Comparison of ENCODE assay signal across 8 cellular contexts in the genomic region with DNA sequence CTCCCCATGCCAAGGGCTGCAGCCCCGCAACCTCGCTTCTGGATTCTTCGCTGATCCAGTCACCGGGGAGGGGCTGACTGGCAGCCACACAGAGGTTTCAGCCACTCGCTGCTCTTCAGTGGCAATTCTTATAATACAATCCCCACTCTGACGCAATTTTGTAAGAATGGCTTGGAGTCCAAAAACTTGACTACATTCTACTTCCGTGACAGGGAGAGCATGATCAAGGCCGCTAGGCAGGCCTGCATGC. TPM values are rescaled to one million over a fixed set of nuclear protein-coding genes. Genes with fewer than 3 reads are reported as not detected.
A peak's percentile ranks its signal among the peaks of the same experiment; 100 is the strongest.
DNase-seq lines count a peak whose midpoint lies in the region; ATAC-seq and TF ChIP-seq lines count a peak whose summit lies in the region.

No MANE protein-coding gene starts in this region.

- TF ChIP-seq CTCF in MM.1S (IDR thresholded peaks at IDR 0.05; ENCODE audit: low read length) (no peak), natural killer cell (IDR thresholded peaks at IDR 0.05) (no peak)

- peak overlapping the region; percentile 68; the same call in 1 of the 2 replicates for H3K4me3 ChIP-seq in MM.1S (ENCODE audit: low read length)

- intact Hi-C loops in natural killer cell (cut with micrococcal nuclease) = loop anchor here (1.0 to 2.0 kb wide), 2 partner anchors 15 to 224 kb away; a partner anchor contains a TSS

- no peaks in the 10 kb centered on the region for H3K9me3 ChIP-seq in MM.1S (replicated peaks; ENCODE audit: insufficient read depth, low read length)

- H2AFZ ChIP-seq in MM.1S (ENCODE audit: low read length) = peak overlapping the region; percentile 93

- no peak overlapping the region; the same call in 1 of the 2 replicates for H3K9ac ChIP-seq in MM.1S (ENCODE audit: low read length)

- no peaks in the 10 kb centered on the region for H3K36me3 ChIP-seq in MM.1S (replicated peaks; ENCODE audit: insufficient read depth, low read length)

- no peaks in the 10 kb centered on the region for H3K9me2 ChIP-seq in MM.1S (replicated peaks; ENCODE audit: insufficient read depth, low read length)

- no peaks in the 10 kb centered on the region for H3K9me3 Mint-ChIP-seq in effector memory CD8-positive, alpha-beta T cell
- no peaks in the 10 kb centered on the region for H3K9me3 Mint-ChIP-seq in natural killer cell

- peaks cover 5% of the 10 kb centered on the region; the same call in 1 of the 2 replicates for H3K4me1 ChIP-seq in MM.1S (ENCODE audit: low read length)

- no peaks in the 10 kb centered on the region for H4K20me1 ChIP-seq in MM.1S (ENCODE audit: insufficient read depth, low read length)

- no peaks in the 10 kb centered on the region for H3F3A ChIP-seq in MM.1S (ENCODE audit: insufficient read depth, low read length)

- no peaks in the 10 kb centered on the region for H3K27me3 Mint-ChIP-seq in effector memory CD8-positive, alpha-beta T cell
- no peaks in the 10 kb centered on the region for H3K27me3 Mint-ChIP-seq in natural killer cell (ENCODE audit: low read depth in 2 of 2)

- DNase-seq in AG08396 (ENCODE audit: low spot score) (peak; percentile 91), MM.1S (no peak), natural killer cell (no peak), HUDEP-2 (lab: John Stamatoyannopoulos, UW; ENCODE audit: unreplicated experiment in 76 of 76) (no peak), iPS-NIHi7 (ENCODE audit: extremely low spot score) (no peak), mesenteric fat pad (ENCODE audit: low spot score) (no peak)
- DNase-seq in effector memory CD8-positive, alpha-beta T cell = no peak

- H3K4me1 Mint-ChIP-seq in effector memory CD8-positive, alpha-beta T cell (ENCODE audit: low read depth in 2 of 2) = peaks cover 17 to 31% of the 10 kb centered on the region in 2 donors
- peaks cover 22 to 39% of the 10 kb centered on the region in 2 donors for H3K4me1 Mint-ChIP-seq in natural killer cell

- H3K27me3 ChIP-seq in MM.1S (replicated peaks; ENCODE audit: insufficient read depth, low read length) = no peaks in the 10 kb centered on the region

- H3K4me3 Mint-ChIP-seq in effector memory CD8-positive, alpha-beta T cell = peak overlapping the region; percentile 84 to 87
- H3K4me3 Mint-ChIP-seq in natural killer cell = peak overlapping the region; percentile 92

- no peak for ATAC-seq in effector memory CD8-positive, alpha-beta T cell (replicated peaks)
- ATAC-seq in natural killer cell (no peak), HG02642 (IDR thresholded peaks at IDR 0.05; ENCODE audit: poor library complexity, unreplicated experiment) (no peak)

- H3K79me2 ChIP-seq in MM.1S (ENCODE audit: low read length) = no peaks in the 10 kb centered on the region

- no peak overlapping the region for H3K27ac ChIP-seq in MM.1S (ENCODE audit: low read length)

- H3K27ac Mint-ChIP-seq in effector memory CD8-positive, alpha-beta T cell = peak overlapping the region; percentile 86 to 89
- peak overlapping the region; percentile 77 to 92 for H3K27ac Mint-ChIP-seq in natural killer cell

- peaks cover 13% of the 10 kb centered on the region for H3K36me3 Mint-ChIP-seq in effector memory CD8-positive, alpha-beta T cell (ENCODE audit: insufficient read depth)
- H3K36me3 Mint-ChIP-seq in natural killer cell = no peaks in the 10 kb centered on the region

- H3K4me2 ChIP-seq in MM.1S (ENCODE audit: low read depth, low read length) = peak overlapping the region; percentile 88; the same call in 1 of the 2 replicates

RNA-seq across cellular contexts. Expression of a gene that starts 14.9 kb away (rescaled TPM):
- total RNA-seq in natural killer cell (10 to 100 TPM; 25.1 to 30.3 (median 25.5) TPM), mesenteric fat pad (44.5 TPM)

RNA-seq across cellular contexts. Expression of a gene that starts 44.8 kb away (rescaled TPM):
- total RNA-seq in natural killer cell (10 to 100 TPM; 45.8 to 66.0 (median 62.7) TPM), mesenteric fat pad (18.4 TPM)
